24 cellular contexts compared by ENCODE assay signal in the genomic region with DNA sequence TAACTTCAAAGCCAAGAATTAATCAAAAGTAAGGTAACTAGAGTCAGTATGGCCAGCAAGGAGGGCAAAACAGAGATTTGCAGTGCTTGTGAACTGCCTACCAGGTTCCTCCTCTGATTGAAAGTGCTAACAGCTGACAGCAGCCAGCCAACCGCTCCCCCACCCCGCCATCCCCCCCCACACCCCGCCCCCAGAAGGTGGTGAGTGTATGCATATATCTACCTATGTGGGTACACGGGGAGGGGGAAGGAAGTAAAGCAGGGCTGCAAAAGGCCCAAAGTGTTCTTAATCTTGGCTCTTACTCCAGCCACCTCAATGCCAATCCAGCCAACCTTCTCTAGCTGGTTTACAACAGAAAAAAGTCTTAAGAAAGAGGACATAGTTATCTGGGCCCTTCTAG. TPM values are rescaled to one million over a fixed set of nuclear protein-coding genes. Genes with fewer than 3 reads are reported as not detected.
A peak's percentile ranks its signal among the peaks of the same experiment; 100 is the strongest.
DNase-seq lines count a peak whose midpoint lies in the region; ATAC-seq, FAIRE-seq and TF ChIP-seq lines count a peak whose summit lies in the region.
"Had no signal": no experiment of that assay in that cellular context is flagged by ENCODE, and none has a peak within 500 bp of the region (broad histone marks: within the 10 kb centered on the region; RNA-seq: fewer than 3 reads in every experiment).

No MANE protein-coding gene starts in this region.

- TF ChIP-seq RAD21 in K562 (CRISPR knock-in tag; conservative IDR thresholded peaks at IDR 0.05 in 1 of 2, IDR thresholded peaks at IDR 0.05 in 1 of 2), result no peak

- no peak overlapping the region for H3K9ac ChIP-seq in K562 (ENCODE audit: insufficient read depth in 1 of 2, low read depth in 2 of 2, low read length in 2 of 2)
- H3K9ac ChIP-seq: KMS-11 had no signal

- intact Hi-C loops in CD8-positive, alpha-beta T cell (cut with DNase I, micrococcal nuclease), result loop anchor here (5.0 kb wide), 2 partner anchors 34 to 49 kb away; a partner anchor contains a TSS
- intact Hi-C loops in K562 (cut with micrococcal nuclease), result no loop called here

- H3K36me3 ChIP-seq in CD8-positive, alpha-beta T cell (ENCODE audit: insufficient read depth, low read length), result peaks cover 13% of the 10 kb centered on the region
- H3K36me3 ChIP-seq in K562 (ENCODE audit: control insufficient read depth, insufficient read depth, low read length), result peaks cover 85% of the 10 kb centered on the region
- H3K36me3 ChIP-seq: breast epithelium had no signal

- no TSS peak for BruUV-seq in K562 (replicated peaks; lab: Mats Ljungman, UMichigan)

- WGBS in K562 (ENCODE audit: insufficient coverage, low coverage, missing lambda C conversion rate), result 42% methylated on average over 2 of the region's 4 CpGs

- TF ChIP-seq EP300 in K562 (IDR thresholded peaks at IDR 0.05; ENCODE audit: low read length), result no peak

- no peak overlapping the region for H2AFZ ChIP-seq in K562 (ENCODE audit: low read depth, low read length)

- peak; percentile 88 for ATAC-seq in CD8-positive, alpha-beta T cell
- ATAC-seq in K562, result peak; percentile 38; the same call in 2 of the 3 replicates
- no peak for ATAC-seq in natural killer cell treated with Interleukin-12 subunit alpha and Interleukin-12 subunit beta and Interleukin-15 and Interleukin-18, amount 100 ng/mL, for 72 hours
- ATAC-seq: Right ventricle myocardium inferior had no signal

- CTCF ChIA-PET in CD8-positive, alpha-beta T cell (lab: Charles Lee), result no interaction called here
- CTCF ChIA-PET in K562 (lab: Yijun Ruan, JAX; ENCODE audit: low intra/inter-chr PET ratio), result no interaction called here

- H3K4me1 Mint-ChIP-seq in CD8-positive, alpha-beta T cell (ENCODE audit: low read depth), result peaks cover 36% of the 10 kb centered on the region
- peaks cover 25 to 37% of the 10 kb centered on the region in 2 donors for H3K4me1 Mint-ChIP-seq in natural killer cell treated with Interleukin-12 subunit alpha and Interleukin-12 subunit beta and Interleukin-15 and Interleukin-18, amount 100 ng/mL, for 72 hours (ENCODE audit: low read depth in 2 of 2)

- TF ChIP-seq CTCF in CD8-positive, alpha-beta T cell (IDR thresholded peaks at IDR 0.05), result no peak
- no peak for TF ChIP-seq CTCF in K562 (IDR thresholded peaks at IDR 0.05 in 2 of 3, conservative IDR thresholded peaks at IDR 0.05 in 1 of 3; ENCODE audit: insufficient read depth in 2 of 3, low read depth in 1 of 3, low read length in 3 of 3)

- no peaks in the 10 kb centered on the region for H3K27me3 Mint-ChIP-seq in CD8-positive, alpha-beta T cell (ENCODE audit: low read depth)
- no peaks in the 10 kb centered on the region for H3K27me3 Mint-ChIP-seq in natural killer cell treated with Interleukin-12 subunit alpha and Interleukin-12 subunit beta and Interleukin-15 and Interleukin-18, amount 100 ng/mL, for 72 hours
- H3K27me3 Mint-ChIP-seq: dendritic cell treated with granulocyte-macrophage colony-stimulating factor and Interleukin-4, amounts not matched to agents 40 ng/mL and 50 ng/mL, for 4 days had no signal

- peak in 2 of 7 experiments; percentile 3 to 28 for DNase-seq in CD8-positive, alpha-beta T cell
- DNase-seq in Jurkat, Clone E6-1 (ENCODE audit: low read depth, low spot score), result peak; percentile 26
- DNase-seq in K562 (ENCODE audit: extremely low read depth in 1 of 4, low spot score in 3 of 4), result no peak
- no peak for DNase-seq in natural killer cell treated with Interleukin-12 subunit alpha and Interleukin-12 subunit beta and Interleukin-15 and Interleukin-18, amount 100 ng/mL, for 72 hours (ENCODE audit: low spot score)
- DNase-seq in NCI-H187 (lab: John Stamatoyannopoulos, UW), result no peak
- DNase-seq in KBM-7, result no peak
- no peak for DNase-seq in iPS-NIHi7 (ENCODE audit: extremely low spot score)
- DNase-seq: activated effector memory CD4-positive, alpha-beta T cell treated with anti-CD3 and anti-CD28 coated beads, Interleukin-2, amount 50 U/mL, for 16 hours; amniotic stem cell; COR-L47; DMS79; head of caudate nucleus; left cardiac atrium; mesenchymal stem cell; MV-4-11; NCI-H69; posterior cingulate gyrus had no signal

- no peaks in the 10 kb centered on the region for H3K27me3 ChIP-seq in CD8-positive, alpha-beta T cell (ENCODE audit: insufficient read depth, low read length)
- no peaks in the 10 kb centered on the region for H3K27me3 ChIP-seq in K562 (ENCODE audit: control insufficient read depth in 2 of 2, insufficient read depth in 2 of 2, low read length in 2 of 2)
- H3K27me3 ChIP-seq: breast epithelium, suprapubic skin, vagina had no signal

- in situ Hi-C loops in K562 (cut with MboI) (no loop called here), KBM-7 (cut with MboI; ENCODE audit: low pct_unique_long_range_greater_than_20kb, low sequenced_read_pairs) (no loop called here)

- H3K4me2 ChIP-seq in K562 (ENCODE audit: insufficient read depth, low read length), result no peak overlapping the region
- H3K4me2 ChIP-seq: KMS-11 had no signal

- no peak for TF ChIP-seq POLR2A in K562 (conservative IDR thresholded peaks at IDR 0.05)

- no peak for FAIRE-seq in K562 (lab: Jason Lieb, UNC)
- FAIRE-seq: endothelial cell of umbilical vein had no signal

- no peak overlapping the region for H3K4me3 Mint-ChIP-seq in CD8-positive, alpha-beta T cell
- H3K4me3 Mint-ChIP-seq in natural killer cell treated with Interleukin-12 subunit alpha and Interleukin-12 subunit beta and Interleukin-15 and Interleukin-18, amount 100 ng/mL, for 72 hours, result no peak overlapping the region
- H3K4me3 Mint-ChIP-seq: dendritic cell treated with granulocyte-macrophage colony-stimulating factor and Interleukin-4, amounts not matched to agents 40 ng/mL and 50 ng/mL, for 4 days had no signal

- peaks cover 59% of the 10 kb centered on the region for H3K79me2 ChIP-seq in K562 (ENCODE audit: control insufficient read depth, insufficient read depth, low read length)

- POLR2A ChIA-PET in CD8-positive, alpha-beta T cell (lab: Charles Lee), result interaction anchor here (0.7 kb wide), 1 partner anchor 14 kb away, joined by 3 read pairs; no protein-coding TSS in a partner anchor
- POLR2A ChIA-PET in K562 (lab: Yijun Ruan, JAX), result interaction anchor here (0.6 to 3.2 kb wide), 3 partner anchors 7 to 51 kb away, joined by 3 to 11 read pairs (median 4); a partner anchor contains a TSS

- no peaks in the 10 kb centered on the region for H3K9me3 ChIP-seq in CD8-positive, alpha-beta T cell (ENCODE audit: low read length)
- no peaks in the 10 kb centered on the region for H3K9me3 ChIP-seq in K562 (replicated peaks; ENCODE audit: control insufficient read depth, insufficient read depth, low read depth, low read length)
- H3K9me3 ChIP-seq: breast epithelium, suprapubic skin, vagina had no signal

- H4K20me1 ChIP-seq in K562 (replicated peaks; ENCODE audit: control insufficient read depth, insufficient read depth, low read length), result peaks cover 4% of the 10 kb centered on the region; the same call in 1 of the 2 replicates

- no peak overlapping the region for H3K27ac ChIP-seq in CD8-positive, alpha-beta T cell (ENCODE audit: low read depth, low read length)
- no peak overlapping the region for H3K27ac ChIP-seq in K562 (ENCODE audit: extremely low read depth, low read depth, low read length)
- H3K27ac ChIP-seq: breast epithelium, KMS-11, suprapubic skin, vagina had no signal

- peak overlapping the region; percentile 79 for H3K27ac Mint-ChIP-seq in CD8-positive, alpha-beta T cell
- H3K27ac Mint-ChIP-seq in natural killer cell treated with Interleukin-12 subunit alpha and Interleukin-12 subunit beta and Interleukin-15 and Interleukin-18, amount 100 ng/mL, for 72 hours, result peak overlapping the region; percentile 28 to 80
- H3K27ac Mint-ChIP-seq: dendritic cell treated with granulocyte-macrophage colony-stimulating factor and Interleukin-4, amounts not matched to agents 40 ng/mL and 50 ng/mL, for 4 days had no signal

- H3K4me1 ChIP-seq in CD8-positive, alpha-beta T cell (ENCODE audit: insufficient read depth, low read length), result peaks cover 14% of the 10 kb centered on the region
- no peaks in the 10 kb centered on the region for H3K4me1 ChIP-seq in K562 (replicated peaks in 1 of 2; ENCODE audit: control insufficient read depth in 2 of 2, insufficient read depth in 2 of 2, low read length in 2 of 2)
- H3K4me1 ChIP-seq: breast epithelium, suprapubic skin had no signal

- peaks cover 68% of the 10 kb centered on the region for H3K36me3 Mint-ChIP-seq in CD8-positive, alpha-beta T cell
- H3K36me3 Mint-ChIP-seq in natural killer cell treated with Interleukin-12 subunit alpha and Interleukin-12 subunit beta and Interleukin-15 and Interleukin-18, amount 100 ng/mL, for 72 hours, result peaks cover 24% of the 10 kb centered on the region

- H3K4me3 ChIP-seq in CD8-positive, alpha-beta T cell (ENCODE audit: low read depth, low read length), result no peak overlapping the region
- H3K4me3 ChIP-seq in Jurkat, Clone E6-1 (ENCODE audit: low read length), result no peak overlapping the region
- H3K4me3 ChIP-seq in K562, result no peak overlapping the region
- H3K4me3 ChIP-seq: breast epithelium, suprapubic skin, vagina had no signal

- no peaks in the 10 kb centered on the region for H3K9me1 ChIP-seq in K562 (ENCODE audit: control insufficient read depth, insufficient read depth, low read length)

- H3K9me3 Mint-ChIP-seq in CD8-positive, alpha-beta T cell, result no peaks in the 10 kb centered on the region
- no peaks in the 10 kb centered on the region for H3K9me3 Mint-ChIP-seq in natural killer cell treated with Interleukin-12 subunit alpha and Interleukin-12 subunit beta and Interleukin-15 and Interleukin-18, amount 100 ng/mL, for 72 hours
- H3K9me3 Mint-ChIP-seq: dendritic cell treated with granulocyte-macrophage colony-stimulating factor and Interleukin-4, amounts not matched to agents 40 ng/mL and 50 ng/mL, for 4 days had no signal

RNA-seq across cellular contexts. Expression of a gene that starts 50.7 kb away (rescaled TPM):
- 100 to 1,000 TPM; 156 to 159 TPM for total RNA-seq in CD8-positive, alpha-beta T cell
- polyA plus RNA-seq in Jurkat, Clone E6-1 (2012; ENCODE audit: insufficient read depth, insufficient read length), result 73.8 TPM
- 242 and 294 TPM in 2 replicates for total RNA-seq in K562 (2011; cell fraction: chromatin; rRNA removed; ENCODE audit: low replicate concordance)
- 149 and 152 TPM in 2 replicates for total RNA-seq in K562 (2011; cell fraction: nucleolus; rRNA removed)
- 183 and 224 TPM in 2 replicates for total RNA-seq in K562 (2011; cell fraction: nucleoplasm; rRNA removed)
- total RNA-seq in K562 (2014; rRNA removed) (74.5 and 104 TPM in 2 replicates), K562 (2014; rRNA removed; fragmentation: Illumina TruSeq; extraction: Trizol) (91.4 and 95.2 TPM in 2 replicates), K562 (2015; rRNA removed; fragmentation: Illumina TruSeq; extraction: Trizol) (92.6 and 97.5 TPM in 2 replicates), K562 (2021) (78.3 and 83.2 TPM in 2 replicates)
- polyA plus RNA-seq in K562 (2011; rRNA removed) (155 and 183 TPM in 2 replicates), K562 (2014; fragmentation: Illumina TruSeq; extraction: Trizol) (95.5 and 106 TPM in 2 replicates), K562 (2014; fragmentation: Nextera tagmentation; extraction: Ambion mirVana) (10 to 100 TPM; 28.0 to 32.3 TPM), K562 (2014; rRNA removed) (85.6 and 96.8 TPM in 2 replicates)
- polyA plus RNA-seq in K562 (2011; cell fraction: cytosol; rRNA removed), result 124 and 134 TPM in 2 replicates
- 176 and 181 TPM in 2 replicates for polyA plus RNA-seq in K562 (2011; cell fraction: nucleus; rRNA removed)
- polyA plus RNA-seq in K562 (2012), result 61.9 and 70.8 TPM in 2 replicates
- polyA minus RNA-seq in K562 (2011; rRNA and poly(A)+ RNA removed), result 208 and 239 TPM in 2 replicates
- polyA minus RNA-seq in K562 (2011; cell fraction: cytosol; rRNA and poly(A)+ RNA removed), result 66.7 and 92.6 TPM in 2 replicates
- polyA minus RNA-seq in K562 (2011; cell fraction: nucleus; rRNA and poly(A)+ RNA removed), result 109 and 169 TPM in 2 replicates
- total RNA-seq in natural killer cell treated with Interleukin-12 subunit alpha and Interleukin-12 subunit beta and Interleukin-15 and Interleukin-18, amount 100 ng/mL, for 72 hours, result 100 to 1,000 TPM; 122 to 155 TPM

RNA-seq across cellular contexts. Expression of a gene that starts 56.4 kb away (rescaled TPM):
- 10 to 100 TPM; 24.8 to 25.5 TPM for total RNA-seq in CD8-positive, alpha-beta T cell
- polyA plus RNA-seq in Jurkat, Clone E6-1 (2012; ENCODE audit: insufficient read depth, insufficient read length), result 37.8 TPM
- 36.5 and 52.1 TPM in 2 replicates for total RNA-seq in K562 (2011; cell fraction: chromatin; rRNA removed; ENCODE audit: low replicate concordance)
- total RNA-seq in K562 (2011; cell fraction: nucleolus; rRNA removed), result 38.4 and 39.7 TPM in 2 replicates
- total RNA-seq in K562 (2011; cell fraction: nucleoplasm; rRNA removed), result 31.4 and 39.8 TPM in 2 replicates
- 41.4 and 42.9 TPM in 2 replicates for total RNA-seq in K562 (2014; rRNA removed)
- 37.7 and 40.0 TPM in 2 replicates for total RNA-seq in K562 (2014; rRNA removed; fragmentation: Illumina TruSeq; extraction: Trizol)
- 32.9 and 35.3 TPM in 2 replicates for total RNA-seq in K562 (2015; rRNA removed; fragmentation: Illumina TruSeq; extraction: Trizol)
- 45.5 and 50.1 TPM in 2 replicates for total RNA-seq in K562 (2021)
- polyA plus RNA-seq in K562 (2011; rRNA removed), result 63.2 and 65.6 TPM in 2 replicates
- 62.1 and 71.2 TPM in 2 replicates for polyA plus RNA-seq in K562 (2011; cell fraction: cytosol; rRNA removed)
- 43.0 and 53.8 TPM in 2 replicates for polyA plus RNA-seq in K562 (2011; cell fraction: nucleus; rRNA removed)
- 40.1 and 41.3 TPM in 2 replicates for polyA plus RNA-seq in K562 (2012)
- polyA plus RNA-seq in K562 (2014; fragmentation: Illumina TruSeq; extraction: Trizol), result 44.1 and 45.3 TPM in 2 replicates
- polyA plus RNA-seq in K562 (2014; fragmentation: Nextera tagmentation; extraction: Ambion mirVana), result 10 to 100 TPM; 29.4 to 46.0 TPM
- 42.9 and 51.3 TPM in 2 replicates for polyA plus RNA-seq in K562 (2014; rRNA removed)
- polyA minus RNA-seq in K562 (2011; rRNA and poly(A)+ RNA removed), result 70.3 and 71.4 TPM in 2 replicates
- polyA minus RNA-seq in K562 (2011; cell fraction: cytosol; rRNA and poly(A)+ RNA removed), result 27.8 and 32.2 TPM in 2 replicates
- 20.3 and 28.8 TPM in 2 replicates for polyA minus RNA-seq in K562 (2011; cell fraction: nucleus; rRNA and poly(A)+ RNA removed)
- 10 to 100 TPM; 24.6 to 27.5 TPM for total RNA-seq in natural killer cell treated with Interleukin-12 subunit alpha and Interleukin-12 subunit beta and Interleukin-15 and Interleukin-18, amount 100 ng/mL, for 72 hours

Comparison
In these comparisons a context has a peak if more than half of its experiments do, and no peak if none do; other contexts are left out.
1. ATAC-seq: peak in CD8-positive, alpha-beta T cell (single experiment) and K562 (single experiment); none in natural killer cell treated with Interleukin-12 subunit alpha and Interleukin-12 subunit beta and Interleukin-15 and Interleukin-18, amount 100 ng/mL, for 72 hours (0 of 2).